Comparison of ENCODE assay signal across 20 cellular contexts in genomic region chr9:134629586-134630392, GRCh38. TPM values are rescaled to one million over a fixed set of nuclear protein-coding genes. Genes with fewer than 3 reads are reported as not detected.
A peak's percentile ranks its signal among the peaks of the same experiment; 100 is the strongest.
DNase-seq lines count a peak whose midpoint lies in the region; ATAC-seq, FAIRE-seq and TF ChIP-seq lines count a peak whose summit lies in the region.
"Had no signal": no experiment of that assay in that cellular context is flagged by ENCODE, and none has a peak within 500 bp of the region (broad histone marks: within the 10 kb centered on the region; RNA-seq: fewer than 3 reads in every experiment).

No MANE protein-coding gene starts in this region.

- ATAC-seq in left cardiac atrium, result no peak
- ATAC-seq in heart right ventricle, result no peak
- no peak for ATAC-seq in mucosa of descending colon
- no peak for ATAC-seq in HG02885 (IDR thresholded peaks at IDR 0.05; ENCODE audit: poor library complexity, unreplicated experiment)
- ATAC-seq: gastroesophageal sphincter, T-helper 17 cell had no signal

- 85 to 86% methylated on average over 16 of the region's 16 CpGs for WGBS in heart right ventricle, 2 donors

- TF ChIP-seq CTCF in heart right ventricle (IDR thresholded peaks at IDR 0.05), result no peak
- TF ChIP-seq CTCF in astrocyte (IDR thresholded peaks at IDR 0.05; ENCODE audit: insufficient read depth, low read depth, low read length), result no peak
- no peak for TF ChIP-seq CTCF in mucosa of descending colon (IDR thresholded peaks at IDR 0.05)
- TF ChIP-seq CTCF in uterus (IDR thresholded peaks at IDR 0.05), result no peak

- intact Hi-C loops in left cardiac atrium (cut with DNase I), result no loop called here
- intact Hi-C loops in heart right ventricle (cut with DNase I), result no loop called here
- intact Hi-C loops in mucosa of descending colon (cut with DNase I, micrococcal nuclease), result no loop called here
- intact Hi-C loops in uterus (cut with DNase I; ENCODE audit: low total_unique reads), result no loop called here

- no peaks in the 10 kb centered on the region for H3K4me1 ChIP-seq in heart right ventricle
- peaks cover 27% of the 10 kb centered on the region for H3K4me1 ChIP-seq in astrocyte (ENCODE audit: insufficient read depth, low read length)
- H3K4me1 ChIP-seq in mucosa of descending colon (ENCODE audit: low read depth), result no peaks in the 10 kb centered on the region
- no peaks in the 10 kb centered on the region for H3K4me1 ChIP-seq in uterus
- H3K4me1 ChIP-seq: gastroesophageal sphincter had no signal

- H3K27ac Mint-ChIP-seq in astrocyte (ENCODE audit: unreplicated experiment), result peak overlapping the region; percentile 84
- H3K27ac Mint-ChIP-seq: activated B cell treated with CpG ODN at 0.5 μM for 24 hours; CD4-positive, alpha-beta memory T cell; T-helper 17 cell had no signal

- H3K36me3 ChIP-seq in heart right ventricle (no peaks in the 10 kb centered on the region), astrocyte (ENCODE audit: insufficient read depth, low read length) (no peaks in the 10 kb centered on the region), mucosa of descending colon (ENCODE audit: low read depth) (no peaks in the 10 kb centered on the region), uterus (no peaks in the 10 kb centered on the region)
- H3K36me3 ChIP-seq: gastroesophageal sphincter, SJSA1, vagina had no signal

- no peaks in the 10 kb centered on the region for H4K20me1 ChIP-seq in astrocyte (ENCODE audit: insufficient read depth, low read length)

- H2AFZ ChIP-seq in astrocyte (ENCODE audit: low read depth, low read length), result no peak overlapping the region

- H3K9me3 ChIP-seq in heart right ventricle, result no peaks in the 10 kb centered on the region
- no peaks in the 10 kb centered on the region for H3K9me3 ChIP-seq in astrocyte (ENCODE audit: insufficient read depth, low read depth, low read length)
- no peaks in the 10 kb centered on the region for H3K9me3 ChIP-seq in mucosa of descending colon
- no peaks in the 10 kb centered on the region for H3K9me3 ChIP-seq in uterus
- H3K9me3 ChIP-seq: gastroesophageal sphincter, SJSA1, vagina had no signal

- H3K4me3 ChIP-seq in heart right ventricle (no peak overlapping the region), astrocyte (ENCODE audit: insufficient read depth, low read depth, low read length) (no peak overlapping the region), mucosa of descending colon (no peak overlapping the region), uterus (no peak overlapping the region)
- H3K4me3 ChIP-seq: gastroesophageal sphincter, lung, SJSA1, vagina had no signal

- no peak overlapping the region for H3K27ac ChIP-seq in heart right ventricle
- no peak overlapping the region for H3K27ac ChIP-seq in astrocyte (ENCODE audit: low read depth, low read length)
- no peak overlapping the region for H3K27ac ChIP-seq in uterus
- H3K27ac ChIP-seq: gastroesophageal sphincter, SJSA1, vagina had no signal

- H3K27me3 ChIP-seq in heart right ventricle (peaks cover 0 to 7% (median 0%) of the 10 kb centered on the region in 7 donors), astrocyte (ENCODE audit: insufficient read depth, low read length) (no peaks in the 10 kb centered on the region), uterus (no peaks in the 10 kb centered on the region)
- H3K27me3 ChIP-seq: gastroesophageal sphincter, SJSA1, vagina had no signal

- H3K79me2 ChIP-seq in astrocyte (ENCODE audit: insufficient read depth, low read length), result no peaks in the 10 kb centered on the region

- H3K9me3 Mint-ChIP-seq in astrocyte (ENCODE audit: unreplicated experiment), result peaks cover 3% of the 10 kb centered on the region
- H3K9me3 Mint-ChIP-seq: activated B cell treated with CpG ODN at 0.5 μM for 24 hours; CD4-positive, alpha-beta memory T cell had no signal

- peaks cover 2% of the 10 kb centered on the region for H3K36me3 Mint-ChIP-seq in astrocyte (ENCODE audit: low read depth, unreplicated experiment)
- H3K36me3 Mint-ChIP-seq: CD4-positive, alpha-beta memory T cell had no signal

- H3K27me3 Mint-ChIP-seq in astrocyte (ENCODE audit: low read depth, unreplicated experiment), result peaks cover 14% of the 10 kb centered on the region
- H3K27me3 Mint-ChIP-seq: activated B cell treated with CpG ODN at 0.5 μM for 24 hours had no signal

- DNase-seq in left cardiac atrium, result peak; percentile 18
- DNase-seq in heart right ventricle, result no peak
- no peak for DNase-seq in astrocyte (ENCODE audit: low read depth)
- DNase-seq in mucosa of descending colon, result peak in 2 of 3 donors; percentile 17 to 43
- DNase-seq in uterus, result peak; percentile 13 to 15
- DNase-seq in NCI-H2171 treated with DMSO at 0.1 percent for 48 hours (lab: John Stamatoyannopoulos, UW), result no peak
- no peak for DNase-seq in SHP77 treated with DMSO at 0.1 percent for 48 hours (lab: John Stamatoyannopoulos, UW)
- DNase-seq: activated B cell treated with CpG ODN at 0.5 μM for 24 hours; activated CD8-positive, alpha-beta memory T cell treated with anti-CD3 and anti-CD28 coated beads for 24 hours; CD4-positive, alpha-beta memory T cell; NCI-H1417; NCI-H526 had no signal

- no peak overlapping the region for H3K4me2 ChIP-seq in astrocyte (ENCODE audit: low read length)

- no peak for TF ChIP-seq POLR2A in uterus (IDR thresholded peaks at IDR 0.05)

- H3K4me1 Mint-ChIP-seq in astrocyte (ENCODE audit: low read depth, unreplicated experiment), result peaks cover 21% of the 10 kb centered on the region
- H3K4me1 Mint-ChIP-seq: activated B cell treated with CpG ODN at 0.5 μM for 24 hours; CD4-positive, alpha-beta memory T cell had no signal

- H3K4me3 Mint-ChIP-seq in astrocyte (ENCODE audit: unreplicated experiment), result no peak overlapping the region
- H3K4me3 Mint-ChIP-seq: activated B cell treated with CpG ODN at 0.5 μM for 24 hours; CD4-positive, alpha-beta memory T cell; T-helper 17 cell had no signal

- FAIRE-seq in astrocyte (lab: Jason Lieb, UNC), result no peak
- FAIRE-seq: GM12892, H54 had no signal

- no peak overlapping the region for H3K9ac ChIP-seq in astrocyte (ENCODE audit: low read length)

RNA-seq across cellular contexts. Expression of gene COL5A1, which starts 11.8 kb away (rescaled TPM):
- total RNA-seq in left cardiac atrium, result 10 to 100 TPM; 29.8 to 35.2 TPM
- 10 to 100 TPM in 7 of 10 donors, 1 to 10 TPM in 3; 8.1 to 60.0 (median 12.2) TPM for total RNA-seq in heart right ventricle
- 10 to 100 TPM; 13.8 to 19.7 TPM for polyA plus RNA-seq in heart right ventricle
- 1,055 and 1,568 TPM in 2 replicates for total RNA-seq in astrocyte
- 10 to 100 TPM in 2 of 3 donors, 1 to 10 TPM in 1; 8.6 to 62.3 (median 22.2) TPM for total RNA-seq in mucosa of descending colon
- total RNA-seq in uterus, result 100 to 1,000 TPM in 2 of 4 donors, 10 to 100 TPM in 2; 21.2 to 604 (median 129) TPM

Comparison
In these comparisons a context has a peak if more than half of its experiments do, and no peak if none do; other contexts are left out.
1. DNase-seq: peak in left cardiac atrium (single experiment), mucosa of descending colon (2 of 3) and uterus (2 of 2); none in heart right ventricle (0 of 2), astrocyte (single experiment), NCI-H2171 treated with DMSO at 0.1 percent for 48 hours (single experiment) and SHP77 treated with DMSO at 0.1 percent for 48 hours (single experiment).